In genomic region chr11:100498780-100499179, GRCh38 we compare ENCODE assay signal across 28 cellular contexts.
"Had no signal": no experiment of that assay in that cellular context is flagged by ENCODE, and none has a peak within 500 bp of the region (broad histone marks: within the 10 kb centered on the region; RNA-seq: fewer than 3 reads in every experiment).

No MANE protein-coding gene starts in this region.

- H3K9me3 ChIP-seq: colonic mucosa, gastrocnemius medialis had no signal

- H3K4me3 ChIP-seq: colonic mucosa, coronary artery, dorsolateral prefrontal cortex, esophagus muscularis mucosa, esophagus squamous epithelium, gastrocnemius medialis, gastroesophageal sphincter, heart left ventricle, heart right ventricle, hepatocyte had no signal

- ATAC-seq: effector memory CD8-positive, alpha-beta T cell; esophagus mucosa; foreskin keratinocyte; gastrocnemius medialis; gastroesophageal sphincter; heart left ventricle; heart right ventricle had no signal

- H2AFZ ChIP-seq: hepatocyte had no signal

- H3K4me1 ChIP-seq: colonic mucosa, esophagus muscularis mucosa, esophagus squamous epithelium, foreskin keratinocyte, gastrocnemius medialis, gastroesophageal sphincter, heart left ventricle, heart right ventricle had no signal

- FAIRE-seq: endometrium, endothelial cell of umbilical vein, frontal cortex had no signal

- DNase-seq: colonic mucosa; cortex of kidney; dermis blood vessel endothelial cell; dorsolateral prefrontal cortex; effector CD4-positive, alpha-beta T cell; effector CD8-positive, alpha-beta T cell; effector memory CD4-positive, alpha-beta T cell; effector memory CD8-positive, alpha-beta T cell; endodermal cell; erythroblast; esophagus squamous epithelium; foreskin fibroblast; foreskin keratinocyte; foreskin melanocyte; gastrocnemius medialis; glutamatergic neuron; head of caudate nucleus; heart left ventricle; heart right ventricle had no signal

- H3K79me2 ChIP-seq: hepatocyte had no signal

- H3K27me3 ChIP-seq: colonic mucosa, dorsolateral prefrontal cortex, esophagus muscularis mucosa, esophagus squamous epithelium, gastrocnemius medialis, gastroesophageal sphincter, heart left ventricle, heart right ventricle, hepatocyte had no signal

- H3K27ac ChIP-seq: colonic mucosa, coronary artery, dorsolateral prefrontal cortex, epithelial cell of prostate, esophagus muscularis mucosa, esophagus squamous epithelium, foreskin keratinocyte, gastrocnemius medialis, gastroesophageal sphincter, heart left ventricle, heart right ventricle, hepatocyte had no signal

- H3K4me2 ChIP-seq: hepatocyte had no signal

- H3K36me3 ChIP-seq: colonic mucosa, esophagus muscularis mucosa, esophagus squamous epithelium, gastrocnemius medialis, gastroesophageal sphincter, heart left ventricle, heart right ventricle had no signal
